31 cellular contexts compared by ENCODE assay signal in the genomic region with DNA sequence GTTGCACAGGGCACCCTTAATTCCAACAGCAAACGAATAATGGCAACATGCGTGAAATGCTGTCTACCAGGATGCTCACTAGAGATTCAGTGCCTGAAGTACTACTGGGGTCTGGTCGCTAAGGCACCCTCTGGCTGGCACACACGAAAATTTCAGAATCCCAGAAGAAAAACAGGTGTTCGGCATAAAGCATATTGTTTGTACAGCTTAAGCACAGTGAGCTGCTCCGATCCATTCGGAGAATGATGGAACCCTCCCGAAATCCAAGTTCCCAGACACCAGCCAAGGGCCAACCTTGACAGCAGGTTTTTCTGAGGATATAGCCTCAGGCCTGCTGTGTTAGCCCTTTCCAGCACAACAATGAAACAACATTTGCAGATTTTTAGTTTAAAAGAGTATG.
"Had no signal": no experiment of that assay in that cellular context is flagged by ENCODE, and none has a peak within 500 bp of the region (broad histone marks: within the 10 kb centered on the region; RNA-seq: fewer than 3 reads in every experiment).

No MANE protein-coding gene starts in this region.

- H3K27ac Mint-ChIP-seq: natural killer cell treated with Interleukin-12 subunit alpha and Interleukin-12 subunit beta and Interleukin-15 and Interleukin-18, amount 100 ng/mL, for 72 hours; nephron progenitor cell; progenitor cell of endocrine pancreas; stimulated activated effector memory CD8-positive, alpha-beta T cell treated with anti-CD3 and anti-CD28 coated beads, Interleukin-12 subunit alpha, Interleukin-12 subunit beta, amount 100 ng/mL, for 72 hours; stimulated activated naive B cell treated with anti-CD40 and anti-IgM and Interleukin-4, amounts not matched to agents 10 μg/mL and 1 μg/mL and 100 μg/mL, for 72 hours; stimulated activated naive CD8-positive, alpha-beta T cell treated with anti-CD3 and anti-CD28 coated beads, Interleukin-15, Interleukin-2, amounts not matched to agents 100 ng/mL and 50 ng/mL, for 24 hours; type B pancreatic cell had no signal

- H3K36me3 ChIP-seq: neutrophil, ovary, right lobe of liver, sigmoid colon, stomach, suprapubic skin, tibial artery, transverse colon, upper lobe of right lung, uterus had no signal

- H3K4me1 Mint-ChIP-seq: naive thymus-derived CD8-positive, alpha-beta T cell; nephron progenitor cell; stimulated activated effector memory CD8-positive, alpha-beta T cell treated with anti-CD3 and anti-CD28 coated beads, Interleukin-12 subunit alpha, Interleukin-12 subunit beta, amount 100 ng/mL, for 72 hours; stimulated activated naive B cell treated with anti-CD40 and anti-IgM and Interleukin-4, amounts not matched to agents 10 μg/mL and 1 μg/mL and 100 μg/mL, for 72 hours had no signal

- H3K27me3 Mint-ChIP-seq: stimulated activated naive CD8-positive, alpha-beta T cell treated with anti-CD3 and anti-CD28 coated beads, Interleukin-15, Interleukin-2, amounts not matched to agents 100 ng/mL and 50 ng/mL, for 24 hours; type B pancreatic cell had no signal

- DNase-seq: naive thymus-derived CD8-positive, alpha-beta T cell; nephron progenitor cell; nucleus accumbens; ovary; posterior cingulate gyrus; psoas muscle; right cardiac atrium; right lobe of liver; sigmoid colon; small intestine; stimulated activated CD4-positive, alpha-beta T cell treated with anti-CD3 and anti-CD28 coated beads, Interleukin-15, amount 100 ng/mL, for 24 hours; stimulated activated CD4-positive, alpha-beta T cell treated with anti-CD3 and anti-CD28 coated beads, Interleukin-2, amount 100 ng/mL, for 24 hours; stimulated activated CD4-positive, alpha-beta T cell treated with anti-CD3 and anti-CD28 coated beads, Interleukin-2, amount 100 ng/mL, for 48 hours; stimulated activated CD4-positive, alpha-beta T cell treated with anti-CD3 and anti-CD28 coated beads, Interleukin-4, amount 100 ng/mL, for 24 hours; stimulated activated naive B cell treated with anti-CD40 and anti-IgM and Interleukin-4, amounts not matched to agents 10 μg/mL and 1 μg/mL and 100 μg/mL, for 72 hours; stimulated activated naive CD4-positive, alpha-beta T cell treated with Interleukin-2 at 50 U/mL for 16 hours; stomach; testis; tibial artery; transverse colon; upper lobe of right lung; uterus had no signal

- FAIRE-seq: small intestine had no signal

- H3K36me3 Mint-ChIP-seq: naive thymus-derived CD8-positive, alpha-beta T cell; natural killer cell treated with Interleukin-12 subunit alpha and Interleukin-12 subunit beta and Interleukin-15 and Interleukin-18, amount 100 ng/mL, for 72 hours; stimulated activated effector memory CD8-positive, alpha-beta T cell treated with anti-CD3 and anti-CD28 coated beads, Interleukin-12 subunit alpha, Interleukin-12 subunit beta, amount 100 ng/mL, for 72 hours; stimulated activated naive B cell treated with anti-CD40 and anti-IgM and Interleukin-4, amounts not matched to agents 10 μg/mL and 1 μg/mL and 100 μg/mL, for 72 hours; type B pancreatic cell had no signal

- H3K27ac ChIP-seq: neutrophil, ovary, parathyroid adenoma, psoas muscle, right lobe of liver, sigmoid colon, stomach, suprapubic skin, testis, tibial artery, transverse colon, upper lobe of right lung, uterus had no signal

- H3K27me3 ChIP-seq: neutrophil, ovary, right lobe of liver, sigmoid colon, stomach, suprapubic skin, testis, tibial artery, transverse colon, upper lobe of right lung, uterus had no signal

- H3K9me3 Mint-ChIP-seq: natural killer cell treated with Interleukin-12 subunit alpha and Interleukin-12 subunit beta and Interleukin-15 and Interleukin-18, amount 100 ng/mL, for 72 hours; stimulated activated effector memory CD8-positive, alpha-beta T cell treated with anti-CD3 and anti-CD28 coated beads, Interleukin-12 subunit alpha, Interleukin-12 subunit beta, amount 100 ng/mL, for 72 hours; stimulated activated naive CD8-positive, alpha-beta T cell treated with anti-CD3 and anti-CD28 coated beads, Interleukin-15, Interleukin-2, amounts not matched to agents 100 ng/mL and 50 ng/mL, for 24 hours; type B pancreatic cell had no signal

- H3K4me1 ChIP-seq: parathyroid adenoma, psoas muscle, right lobe of liver, sigmoid colon, stomach, suprapubic skin, testis, tibial artery, transverse colon, upper lobe of right lung, uterus had no signal

- H3K4me3 Mint-ChIP-seq: naive thymus-derived CD8-positive, alpha-beta T cell; natural killer cell treated with Interleukin-12 subunit alpha and Interleukin-12 subunit beta and Interleukin-15 and Interleukin-18, amount 100 ng/mL, for 72 hours; nephron progenitor cell; neural crest cell; stimulated activated effector memory CD8-positive, alpha-beta T cell treated with anti-CD3 and anti-CD28 coated beads, Interleukin-12 subunit alpha, Interleukin-12 subunit beta, amount 100 ng/mL, for 72 hours; stimulated activated naive B cell treated with anti-CD40 and anti-IgM and Interleukin-4, amounts not matched to agents 10 μg/mL and 1 μg/mL and 100 μg/mL, for 72 hours; stimulated activated naive CD8-positive, alpha-beta T cell treated with anti-CD3 and anti-CD28 coated beads, Interleukin-15, Interleukin-2, amounts not matched to agents 100 ng/mL and 50 ng/mL, for 24 hours; type B pancreatic cell had no signal

- H3K9me3 ChIP-seq: neutrophil, ovary, psoas muscle, right lobe of liver, sigmoid colon, stomach, suprapubic skin, testis, tibial artery, transverse colon, upper lobe of right lung, uterus had no signal

- H3K4me3 ChIP-seq: ovary, psoas muscle, right lobe of liver, sigmoid colon, stomach, suprapubic skin, testis, tibial artery, transverse colon, upper lobe of right lung, uterus had no signal
